ENCODE assay signal across 8 cellular contexts in genomic region chr12:95942532-95943230, GRCh38. TPM values are rescaled to one million over a fixed set of nuclear protein-coding genes. Genes with fewer than 3 reads are reported as not detected.
DNase-seq lines count a peak whose midpoint lies in the region; ATAC-seq and TF ChIP-seq lines count a peak whose summit lies in the region.

Gene CCDC38, minus strand, starts transcription at chr12:95942614. Its CDS starts 6,105 bp downstream, at chr12:95936509.

- TF ChIP-seq POLR2A in GM18951 (IDR thresholded peaks at IDR 0.05; ENCODE audit: extremely low read depth, insufficient read depth, insufficient read length): peak; percentile 68

- peak; percentile 98 for ATAC-seq in HG03139 (IDR thresholded peaks at IDR 0.05; ENCODE audit: unreplicated experiment)
- ATAC-seq in activated CD4-positive, CD25-positive, alpha-beta regulatory T cell treated with anti-CD3 and anti-CD28 coated beads, Interleukin-2, amount 50 U/mL, for 24 hours: peak; percentile 98

- DNase-seq in AG08396 (ENCODE audit: low spot score) (peak; percentile 91), NCI-H226 (peak; percentile 79), cerebellum (ENCODE audit: low spot score) (peak; percentile 59), kidney tubule cell (ENCODE audit: low spot score) (peak; percentile 80)
- peak; percentile 66 to 71 for DNase-seq in stimulated activated CD4-positive, alpha-beta T cell treated with anti-CD3 and anti-CD28 coated beads, Interleukin-1b, Interleukin-23, amount 100 ng/mL, for 4 hours (ENCODE audit: low read depth in 2 of 2)

- in situ Hi-C loops in GM18951 (cut with MboI; ENCODE audit: low sequenced_read_pairs, unreplicated experiment): no loop called here

RNA-seq across cellular contexts. Expression of gene CCDC38, which starts in this region (rescaled TPM):
- not detected for total RNA-seq in cerebellum

Comparison
In these comparisons a context has a peak if more than half of its experiments do, and no peak if none do; other contexts are left out.
1. Peak in every context shown above with its lines: DNase-seq and ATAC-seq.
2. Peak in DNase-seq in cerebellum; RNA of the gene not detected or under 1 TPM.